Comparison of ENCODE assay signal across 8 cellular contexts in the genomic region with DNA sequence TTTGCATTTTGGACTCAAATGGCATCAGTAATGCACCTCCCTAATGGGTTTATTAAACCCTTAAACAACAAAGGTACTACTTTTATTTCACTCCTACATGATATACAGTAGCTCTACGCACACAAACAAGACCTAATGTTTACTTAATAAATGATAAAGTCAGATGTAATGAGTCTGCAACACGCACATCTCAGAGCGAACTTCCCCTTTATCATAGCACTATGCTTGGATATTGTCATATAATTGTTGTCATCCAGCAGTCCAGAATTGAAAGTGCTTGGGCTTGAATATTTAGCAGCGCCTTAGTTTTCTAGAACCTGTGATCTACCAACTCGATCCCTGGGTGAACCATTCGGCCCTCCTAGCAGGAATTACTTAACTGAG. TPM values are rescaled to one million over a fixed set of nuclear protein-coding genes. Genes with fewer than 3 reads are reported as not detected.
DNase-seq lines count a peak whose midpoint lies in the region; ATAC-seq and TF ChIP-seq lines count a peak whose summit lies in the region.

No MANE protein-coding gene starts in this region.

- H3K4me1 ChIP-seq in sigmoid colon: peaks cover 0 to 21% (median 12%) of the 10 kb centered on the region in 4 donors

- DNase-seq in DMS153 treated with DMSO at 0.1 percent for 48 hours (lab: John Stamatoyannopoulos, UW; ENCODE audit: unreplicated experiment): peak; percentile 67
- no peak for DNase-seq in DMS153 (lab: John Stamatoyannopoulos, UW)
- DNase-seq in T-cell: peak in 2 of 34 experiments; percentile 5 to 12
- no peak for DNase-seq in fibroblast of villous mesenchyme (ENCODE audit: low read depth)
- no peak for DNase-seq in sigmoid colon
- no peak for DNase-seq in iPS-NIHi11 (ENCODE audit: low spot score)
- DNase-seq in GM20000 (ENCODE audit: low spot score): no peak

- ATAC-seq in HG03064 (IDR thresholded peaks at IDR 0.05; ENCODE audit: low read depth, unreplicated experiment) (peak; percentile 13), T-cell (replicated peaks in 1 of 4) (peak in 1 of 4 experiments; percentile 12)

- WGBS in sigmoid colon, 2 donors: 0 to 2% methylated on average over 6 of the region's 6 CpGs

- H3K36me3 Mint-ChIP-seq in T-cell: peaks cover 10% of the 10 kb centered on the region

- POLR2A ChIA-PET in T-cell (lab: Charles Lee): interaction anchor here in 1 of 2 donors (0.6 kb wide), 1 partner anchor 311 kb away, joined by 3 read pairs; no protein-coding TSS in a partner anchor

- H3K27me3 ChIP-seq in sigmoid colon: no peaks in the 10 kb centered on the region

- peak overlapping the region; percentile 88 to 94 (median 92) for H3K27ac ChIP-seq in sigmoid colon

- H3K27me3 Mint-ChIP-seq in T-cell: no peaks in the 10 kb centered on the region

- intact Hi-C loops in sigmoid colon (cut with DNase I): loop anchor here (5.0 kb wide), 1 partner anchor 625 kb away; a partner anchor contains a TSS

- no peak for TF ChIP-seq POLR2A in sigmoid colon (IDR thresholded peaks at IDR 0.05)

- H3K4me3 Mint-ChIP-seq in T-cell: peak overlapping the region; percentile 87 to 98 (median 93)

- TF ChIP-seq EP300 in sigmoid colon (IDR thresholded peaks at IDR 0.05): no peak

- TF ChIP-seq CTCF in fibroblast of villous mesenchyme (IDR thresholded peaks at IDR 0.05; ENCODE audit: insufficient read depth, low read depth, low read length) (no peak), sigmoid colon (IDR thresholded peaks at IDR 0.05) (no peak), GM20000 (IDR thresholded peaks at IDR 0.05; ENCODE audit: extremely low read depth, missing control alignments) (no peak)

- no peaks in the 10 kb centered on the region for H3K9me3 Mint-ChIP-seq in T-cell

- CTCF ChIA-PET in T-cell (lab: Charles Lee): no interaction called here

- peaks cover 39 to 46% (median 42%) of the 10 kb centered on the region in 3 donors for H3K4me1 Mint-ChIP-seq in T-cell

- no peaks in the 10 kb centered on the region for H3K36me3 ChIP-seq in sigmoid colon

- H3K4me3 ChIP-seq in fibroblast of villous mesenchyme (ENCODE audit: low read depth, low read length) (peak overlapping the region; percentile 88), sigmoid colon (peak overlapping the region; percentile 74 to 85 (median 78))

- no peaks in the 10 kb centered on the region for H3K9me3 ChIP-seq in sigmoid colon

- peak overlapping the region; percentile 88 to 96 for H3K27ac Mint-ChIP-seq in T-cell

RNA-seq across cellular contexts. Expression of a gene that starts 0.8 kb away (rescaled TPM):
- total RNA-seq in T-cell (10 to 100 TPM; 50.3 to 77.7 (median 58.2) TPM), fibroblast of villous mesenchyme (50.5 and 53.5 TPM in 2 replicates), sigmoid colon (10 to 100 TPM; 33.3 to 54.3 (median 39.8) TPM)
- 10 to 100 TPM; 29.4 to 47.4 (median 44.0) TPM for polyA plus RNA-seq in sigmoid colon
